In the genomic region with DNA sequence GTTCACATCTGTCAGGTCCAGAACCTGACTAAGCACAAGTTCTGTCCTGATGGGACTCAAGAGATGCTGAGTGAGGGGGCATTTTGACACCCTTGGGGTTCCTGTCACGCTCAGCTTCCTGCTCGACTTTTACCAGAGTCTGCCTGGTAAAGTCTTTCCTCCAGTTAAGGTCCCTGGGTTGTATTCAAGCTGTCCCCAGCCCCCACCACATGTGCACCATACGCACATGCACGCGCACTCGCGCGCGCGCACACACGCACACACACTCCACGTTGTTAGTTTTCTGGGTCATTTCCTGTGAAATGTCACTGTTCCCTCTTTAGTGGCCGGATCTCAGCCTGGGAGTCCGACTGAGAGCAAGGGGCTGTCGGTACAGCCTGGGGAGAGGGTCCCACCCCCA, we compare ENCODE assay signal across 20 cellular contexts.
A peak's percentile ranks its signal among the peaks of the same experiment; 100 is the strongest.
DNase-seq lines count a peak whose midpoint lies in the region; ATAC-seq and TF ChIP-seq lines count a peak whose summit lies in the region.
"Had no signal": no experiment of that assay in that cellular context is flagged by ENCODE, and none has a peak within 500 bp of the region (broad histone marks: within the 10 kb centered on the region; RNA-seq: fewer than 3 reads in every experiment).

No MANE protein-coding gene starts in this region.

- intact Hi-C loops in activated CD4-positive, alpha-beta memory T cell treated with anti-CD3 and anti-CD28 coated beads for 36 hours (cut with micrococcal nuclease) = no loop called here
- intact Hi-C loops in activated CD4-positive, alpha-beta T cell treated with anti-CD3 and anti-CD28 coated beads for 36 hours (cut with DNase I, micrococcal nuclease) = loop anchor here in 1 of 2 experiments (5.0 kb wide), 1 partner anchor 558 kb away; no protein-coding TSS in a partner anchor

- H3K36me3 Mint-ChIP-seq in activated CD4-positive, alpha-beta memory T cell treated with anti-CD3 and anti-CD28 coated beads, Interleukin-2, amount 10 ng/mL, durations not matched to agents 7 days and 5 days (ENCODE audit: low read depth) = peaks cover 40% of the 10 kb centered on the region
- H3K36me3 Mint-ChIP-seq in activated CD4-positive, alpha-beta memory T cell treated with anti-CD3 and anti-CD28 coated beads for 36 hours = peaks cover 12% of the 10 kb centered on the region
- H3K36me3 Mint-ChIP-seq in activated T-helper 17 cell treated with anti-CD3 and anti-CD28 coated beads, Interleukin-2, amount 50 U/mL, for 72 hours (ENCODE audit: low read depth) = peaks cover 45% of the 10 kb centered on the region
- peaks cover 14% of the 10 kb centered on the region for H3K36me3 Mint-ChIP-seq in nephron progenitor cell (ENCODE audit: low read depth)
- H3K36me3 Mint-ChIP-seq in activated CD4-positive, alpha-beta T cell treated with anti-CD3 and anti-CD28 coated beads for 36 hours (ENCODE audit: low read depth) = peaks cover 6% of the 10 kb centered on the region

- no peaks in the 10 kb centered on the region for H3K27me3 ChIP-seq in stomach smooth muscle (ENCODE audit: control insufficient read depth in 1 of 2, insufficient read depth in 2 of 2, low read length in 2 of 2)

- CTCF ChIA-PET in activated CD4-positive, alpha-beta memory T cell treated with anti-CD3 and anti-CD28 coated beads, Interleukin-2, amount 10 ng/mL, durations not matched to agents 7 days and 5 days (lab: Charles Lee) = interaction anchor here (1.0 to 1.6 kb wide), 3 partner anchors 16 to 359 kb away, joined by 3 to 5 read pairs (median 3); no protein-coding TSS in a partner anchor
- CTCF ChIA-PET in activated CD4-positive, alpha-beta memory T cell treated with anti-CD3 and anti-CD28 coated beads for 36 hours (lab: Charles Lee) = interaction anchor here (2.1 kb wide), 1 partner anchor 10 kb away, joined by 9 read pairs; no protein-coding TSS in a partner anchor
- CTCF ChIA-PET in activated CD4-positive, alpha-beta T cell treated with anti-CD3 and anti-CD28 coated beads for 36 hours (lab: Charles Lee) = interaction anchor here (1.4 kb wide), 1 partner anchor 16 kb away, joined by 4 read pairs; no protein-coding TSS in a partner anchor

- no peak overlapping the region for H3K4me3 Mint-ChIP-seq in activated CD4-positive, alpha-beta memory T cell treated with anti-CD3 and anti-CD28 coated beads, Interleukin-2, amount 10 ng/mL, durations not matched to agents 7 days and 5 days
- no peak overlapping the region for H3K4me3 Mint-ChIP-seq in activated CD4-positive, alpha-beta memory T cell treated with anti-CD3 and anti-CD28 coated beads for 36 hours
- peak overlapping the region; percentile 44 for H3K4me3 Mint-ChIP-seq in activated T-helper 17 cell treated with anti-CD3 and anti-CD28 coated beads, Interleukin-2, amount 50 U/mL, for 72 hours
- no peak overlapping the region for H3K4me3 Mint-ChIP-seq in nephron progenitor cell
- no peak overlapping the region for H3K4me3 Mint-ChIP-seq in activated CD4-positive, alpha-beta T cell treated with anti-CD3 and anti-CD28 coated beads for 36 hours
- H3K4me3 Mint-ChIP-seq: activated B cell treated with CpG ODN at 0.5 μM for 24 hours; activated naive CD8-positive, alpha-beta T cell; central memory CD8-positive, alpha-beta T cell had no signal

- H3K9me3 Mint-ChIP-seq in activated CD4-positive, alpha-beta memory T cell treated with anti-CD3 and anti-CD28 coated beads, Interleukin-2, amount 10 ng/mL, durations not matched to agents 7 days and 5 days = no peaks in the 10 kb centered on the region
- H3K9me3 Mint-ChIP-seq in activated CD4-positive, alpha-beta memory T cell treated with anti-CD3 and anti-CD28 coated beads for 36 hours = no peaks in the 10 kb centered on the region
- no peaks in the 10 kb centered on the region for H3K9me3 Mint-ChIP-seq in activated T-helper 17 cell treated with anti-CD3 and anti-CD28 coated beads, Interleukin-2, amount 50 U/mL, for 72 hours
- peaks cover 21% of the 10 kb centered on the region for H3K9me3 Mint-ChIP-seq in nephron progenitor cell
- peaks cover 2% of the 10 kb centered on the region for H3K9me3 Mint-ChIP-seq in activated CD4-positive, alpha-beta T cell treated with anti-CD3 and anti-CD28 coated beads for 36 hours (ENCODE audit: low read depth)
- H3K9me3 Mint-ChIP-seq: activated B cell treated with CpG ODN at 0.5 μM for 24 hours; central memory CD8-positive, alpha-beta T cell had no signal

- no peak overlapping the region for H3K4me3 ChIP-seq in stomach smooth muscle (ENCODE audit: low read length in 2 of 2)
- H3K4me3 ChIP-seq: SK-N-MC had no signal

- H3K27ac ChIP-seq in stomach smooth muscle (ENCODE audit: low read length) = peak overlapping the region; percentile 0
- H3K27ac ChIP-seq: 22Rv1, epithelial cell of prostate, RWPE1, SK-N-MC had no signal

- H3K4me1 Mint-ChIP-seq in activated CD4-positive, alpha-beta memory T cell treated with anti-CD3 and anti-CD28 coated beads, Interleukin-2, amount 10 ng/mL, durations not matched to agents 7 days and 5 days = peaks cover 44% of the 10 kb centered on the region
- peaks cover 38% of the 10 kb centered on the region for H3K4me1 Mint-ChIP-seq in activated CD4-positive, alpha-beta memory T cell treated with anti-CD3 and anti-CD28 coated beads for 36 hours (ENCODE audit: low read depth)
- H3K4me1 Mint-ChIP-seq in activated T-helper 17 cell treated with anti-CD3 and anti-CD28 coated beads, Interleukin-2, amount 50 U/mL, for 72 hours = peaks cover 25% of the 10 kb centered on the region
- H3K4me1 Mint-ChIP-seq in nephron progenitor cell = peaks cover 22% of the 10 kb centered on the region
- H3K4me1 Mint-ChIP-seq in activated CD4-positive, alpha-beta T cell treated with anti-CD3 and anti-CD28 coated beads for 36 hours = peaks cover 19% of the 10 kb centered on the region

- POLR2A ChIA-PET in activated CD4-positive, alpha-beta memory T cell treated with anti-CD3 and anti-CD28 coated beads, Interleukin-2, amount 10 ng/mL, durations not matched to agents 7 days and 5 days (lab: Charles Lee) = interaction anchor here (1.4 kb wide), 1 partner anchor 16 kb away, joined by 4 read pairs; no protein-coding TSS in a partner anchor
- POLR2A ChIA-PET in activated CD4-positive, alpha-beta memory T cell treated with anti-CD3 and anti-CD28 coated beads for 36 hours (lab: Charles Lee) = no interaction called here
- POLR2A ChIA-PET in activated CD4-positive, alpha-beta T cell treated with anti-CD3 and anti-CD28 coated beads for 36 hours (lab: Charles Lee) = no interaction called here

- peaks cover 0 to 2% of the 10 kb centered on the region in 2 donors for H3K36me3 ChIP-seq in stomach smooth muscle (ENCODE audit: control insufficient read depth in 2 of 2, insufficient read depth in 2 of 2, low read length in 2 of 2)

- no peak for TF ChIP-seq CTCF in nephron progenitor cell (IDR thresholded peaks at IDR 0.05)

- no peaks in the 10 kb centered on the region for H3K27me3 Mint-ChIP-seq in activated CD4-positive, alpha-beta memory T cell treated with anti-CD3 and anti-CD28 coated beads, Interleukin-2, amount 10 ng/mL, durations not matched to agents 7 days and 5 days
- no peaks in the 10 kb centered on the region for H3K27me3 Mint-ChIP-seq in activated CD4-positive, alpha-beta memory T cell treated with anti-CD3 and anti-CD28 coated beads for 36 hours
- no peaks in the 10 kb centered on the region for H3K27me3 Mint-ChIP-seq in activated T-helper 17 cell treated with anti-CD3 and anti-CD28 coated beads, Interleukin-2, amount 50 U/mL, for 72 hours
- peaks cover 13% of the 10 kb centered on the region for H3K27me3 Mint-ChIP-seq in nephron progenitor cell (ENCODE audit: low read depth, poor library complexity)
- H3K27me3 Mint-ChIP-seq in activated CD4-positive, alpha-beta T cell treated with anti-CD3 and anti-CD28 coated beads for 36 hours = no peaks in the 10 kb centered on the region
- H3K27me3 Mint-ChIP-seq: activated B cell treated with CpG ODN at 0.5 μM for 24 hours; activated naive CD8-positive, alpha-beta T cell; central memory CD8-positive, alpha-beta T cell had no signal

- peak overlapping the region; percentile 30 for H3K27ac Mint-ChIP-seq in activated CD4-positive, alpha-beta memory T cell treated with anti-CD3 and anti-CD28 coated beads, Interleukin-2, amount 10 ng/mL, durations not matched to agents 7 days and 5 days
- H3K27ac Mint-ChIP-seq in activated CD4-positive, alpha-beta memory T cell treated with anti-CD3 and anti-CD28 coated beads for 36 hours = no peak overlapping the region
- peak overlapping the region; percentile 8 for H3K27ac Mint-ChIP-seq in activated T-helper 17 cell treated with anti-CD3 and anti-CD28 coated beads, Interleukin-2, amount 50 U/mL, for 72 hours
- H3K27ac Mint-ChIP-seq in nephron progenitor cell = peak overlapping the region; percentile 84
- no peak overlapping the region for H3K27ac Mint-ChIP-seq in activated CD4-positive, alpha-beta T cell treated with anti-CD3 and anti-CD28 coated beads for 36 hours
- H3K27ac Mint-ChIP-seq: activated B cell treated with CpG ODN at 0.5 μM for 24 hours had no signal

- H3K9me3 ChIP-seq in stomach smooth muscle (ENCODE audit: control insufficient read depth in 2 of 2, low read length in 2 of 2) = no peaks in the 10 kb centered on the region

- peaks cover 39% of the 10 kb centered on the region for H3K4me1 ChIP-seq in stomach smooth muscle (ENCODE audit: control insufficient read depth, insufficient read depth, low read length)

- no peak overlapping the region for H3K9ac ChIP-seq in stomach smooth muscle (ENCODE audit: low read length in 2 of 2)

- DNase-seq in activated CD4-positive, alpha-beta memory T cell treated with anti-CD3 and anti-CD28 coated beads, Interleukin-2, amount 10 ng/mL, durations not matched to agents 7 days and 5 days = no peak
- no peak for DNase-seq in activated CD4-positive, alpha-beta memory T cell treated with anti-CD3 and anti-CD28 coated beads for 36 hours
- DNase-seq in nephron progenitor cell = no peak
- no peak for DNase-seq in activated CD4-positive, alpha-beta T cell treated with anti-CD3 and anti-CD28 coated beads for 36 hours
- DNase-seq: activated B cell treated with CpG ODN at 0.5 μM for 24 hours; activated CD4-positive, alpha-beta T cell treated with anti-CD3 and anti-CD28 coated beads, Interleukin-2, amount 50 U/mL, for 48 hours; NCI-H187 treated with DMSO at 0.1 percent for 48 hours; NCI-H69; occipital lobe had no signal

- no peak for ATAC-seq in activated T-helper 17 cell treated with anti-CD3 and anti-CD28 coated beads, Interleukin-2, amount 50 U/mL, for 72 hours (replicated peaks)
- ATAC-seq in GM21576 (IDR thresholded peaks at IDR 0.05; ENCODE audit: unreplicated experiment) = no peak
- ATAC-seq in HG02798 (IDR thresholded peaks at IDR 0.05; ENCODE audit: poor library complexity, unreplicated experiment) = no peak
- ATAC-seq in activated CD4-positive, alpha-beta T cell treated with anti-CD3 and anti-CD28 coated beads for 36 hours = no peak
- ATAC-seq: sciatic nerve had no signal

Comparison
In these comparisons a context has a peak if more than half of its experiments do, and no peak if none do; other contexts are left out.
1. H3K27ac Mint-ChIP-seq: peak in activated CD4-positive, alpha-beta memory T cell treated with anti-CD3 and anti-CD28 coated beads, Interleukin-2, amount 10 ng/mL, durations not matched to agents 7 days and 5 days (single experiment), activated T-helper 17 cell treated with anti-CD3 and anti-CD28 coated beads, Interleukin-2, amount 50 U/mL, for 72 hours (single experiment) and nephron progenitor cell (single experiment); none in activated CD4-positive, alpha-beta memory T cell treated with anti-CD3 and anti-CD28 coated beads for 36 hours (single experiment) and activated CD4-positive, alpha-beta T cell treated with anti-CD3 and anti-CD28 coated beads for 36 hours (single experiment).